13 cellular contexts compared by ENCODE assay signal in the genomic region with DNA sequence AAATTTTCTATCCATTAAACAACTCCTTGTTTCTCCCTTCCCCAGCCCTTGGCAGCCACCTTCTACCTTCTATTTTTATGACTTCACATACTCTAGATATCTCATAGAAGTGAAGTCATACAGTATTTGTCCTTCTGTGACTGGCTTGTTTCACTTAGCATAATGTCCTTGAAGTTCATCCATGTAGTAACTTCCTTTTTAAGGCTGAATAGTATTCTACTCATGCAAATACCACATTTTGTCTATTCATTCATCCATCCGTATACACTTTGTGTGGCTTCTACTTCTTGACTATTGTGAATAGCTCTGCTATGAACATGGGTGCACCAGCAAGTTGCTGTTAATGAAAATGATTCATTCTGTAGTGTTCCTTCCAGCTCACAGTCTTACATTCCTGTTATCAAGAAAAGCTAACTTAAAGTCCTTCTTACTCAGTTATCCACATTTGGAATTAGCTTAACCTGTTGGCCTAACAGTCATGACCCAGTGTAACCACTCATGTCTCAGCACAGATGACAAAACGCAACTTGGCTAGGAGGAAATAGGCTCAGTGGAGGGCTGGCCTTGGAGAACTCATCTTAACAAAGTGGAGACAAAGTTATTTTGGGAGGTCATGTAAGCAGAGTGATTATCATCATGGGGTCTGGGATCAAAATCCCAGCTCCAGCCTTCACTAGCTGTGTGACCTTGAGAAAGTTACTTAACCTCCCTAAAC.
A peak's percentile ranks its signal among the peaks of the same experiment; 100 is the strongest.
DNase-seq lines count a peak whose midpoint lies in the region; ATAC-seq and TF ChIP-seq lines count a peak whose summit lies in the region.
"Had no signal": no experiment of that assay in that cellular context is flagged by ENCODE, and none has a peak within 500 bp of the region (broad histone marks: within the 10 kb centered on the region; RNA-seq: fewer than 3 reads in every experiment).

No MANE protein-coding gene starts in this region.

- no peak for TF ChIP-seq CTCF in vagina (IDR thresholded peaks at IDR 0.05)

- intact Hi-C loops in posterior vena cava (cut with DNase I): no loop called here
- intact Hi-C loops in vagina (cut with DNase I): no loop called here

- H3K27ac Mint-ChIP-seq in T-helper 17 cell: peak overlapping the region; percentile 97
- H3K27ac Mint-ChIP-seq: T-helper 1 cell treated with Interleukin-12 subunit alpha and Interleukin-12 subunit beta and Interleukin-4 antibody, amounts not matched to agents 30 μg/mL and 1 μg/mL, for 36 hours had no signal

- H3K4me1 Mint-ChIP-seq in T-helper 17 cell: peaks cover 63% of the 10 kb centered on the region

- H3K9me3 ChIP-seq in T-helper 17 cell (ENCODE audit: control insufficient read depth, low read length, poor library complexity, severe bottlenecking) (peaks cover 3% of the 10 kb centered on the region), vagina (no peaks in the 10 kb centered on the region)

- ATAC-seq in activated CD4-positive, CD25-positive, alpha-beta regulatory T cell treated with anti-CD3 and anti-CD28 coated beads, Interleukin-2, amount 50 U/mL, for 24 hours: peak; percentile 51 to 55
- ATAC-seq in HG02571 (IDR thresholded peaks at IDR 0.05; ENCODE audit: unreplicated experiment): peak; percentile 20
- ATAC-seq in T-helper 17 cell: peak; percentile 8
- no peak for ATAC-seq in HG03571 (IDR thresholded peaks at IDR 0.05; ENCODE audit: unreplicated experiment)
- ATAC-seq: HCT116 had no signal

- H3K4me3 ChIP-seq in vagina: no peak overlapping the region
- H3K4me3 ChIP-seq: smooth muscle cell had no signal

- H3K36me3 ChIP-seq in vagina: no peaks in the 10 kb centered on the region

- no peak for TF ChIP-seq POLR2A in vagina (IDR thresholded peaks at IDR 0.05)

- no peaks in the 10 kb centered on the region for H3K27me3 ChIP-seq in vagina

- no peak for DNase-seq in activated CD4-positive, CD25-positive, alpha-beta regulatory T cell (lab: John Stamatoyannopoulos, UW)
- no peak for DNase-seq in T-helper 17 cell
- peak; percentile 74 for DNase-seq in renal cortical epithelial cell (ENCODE audit: low read depth)
- DNase-seq in posterior vena cava (ENCODE audit: low spot score): no peak
- DNase-seq in vagina (ENCODE audit: extremely low spot score in 2 of 2): no peak
- DNase-seq: NCI-H1436 treated with DMSO at 0.1 percent for 48 hours; NK-92 treated with Interleukin-12 subunit alpha and Interleukin-12 subunit beta, amount 100 ng/mL, for 24 hours had no signal

- no peak overlapping the region for H3K27ac ChIP-seq in vagina

- peak overlapping the region; percentile 9 for H3K4me3 Mint-ChIP-seq in T-helper 17 cell
- H3K4me3 Mint-ChIP-seq: T-helper 1 cell treated with Interleukin-12 subunit alpha and Interleukin-12 subunit beta and Interleukin-4 antibody, amounts not matched to agents 30 μg/mL and 1 μg/mL, for 36 hours had no signal

- H3K4me1 ChIP-seq in vagina: no peaks in the 10 kb centered on the region

- no peaks in the 10 kb centered on the region for H3K27me3 Mint-ChIP-seq in T-helper 17 cell

- H3K36me3 Mint-ChIP-seq in T-helper 17 cell (ENCODE audit: low read depth): peaks cover 2% of the 10 kb centered on the region
